Comparison of ENCODE assay signal across 24 cellular contexts in genomic region chr9:6153425-6153824, GRCh38.
A peak's percentile ranks its signal among the peaks of the same experiment; 100 is the strongest.
DNase-seq lines count a peak whose midpoint lies in the region; TF ChIP-seq lines count a peak whose summit lies in the region.
"Had no signal": no experiment of that assay in that cellular context is flagged by ENCODE, and none has a peak within 500 bp of the region (broad histone marks: within the 10 kb centered on the region; RNA-seq: fewer than 3 reads in every experiment).

No MANE protein-coding gene starts in this region.

- CTCF ChIA-PET in MCF 10A (lab: Yijun Ruan, JAX), result no interaction called here

- no peak overlapping the region for H3K4ac ChIP-seq in neuronal stem cell (ENCODE audit: low read length)

- H3K27ac Mint-ChIP-seq in MCF 10A (ENCODE audit: low read depth, unreplicated experiment), result no peak overlapping the region
- no peak overlapping the region for H3K27ac Mint-ChIP-seq in mesothelial cell of epicardium
- H3K27ac Mint-ChIP-seq: natural killer cell treated with Interleukin-12 subunit alpha and Interleukin-12 subunit beta and Interleukin-15 and Interleukin-18, amount 100 ng/mL, for 72 hours had no signal

- H3K9ac ChIP-seq in neuronal stem cell (ENCODE audit: low read depth, low read length, poor library complexity), result no peak overlapping the region

- no peak overlapping the region for H2AFZ ChIP-seq in neuronal stem cell (ENCODE audit: low read length)

- H3K79me1 ChIP-seq in neuronal stem cell (ENCODE audit: low read depth, low read length), result no peaks in the 10 kb centered on the region

- H3K4me1 Mint-ChIP-seq in MCF 10A (ENCODE audit: insufficient read depth, unreplicated experiment) (peaks cover 11% of the 10 kb centered on the region), mesothelial cell of epicardium (no peaks in the 10 kb centered on the region)
- H3K4me1 Mint-ChIP-seq: central memory CD8-positive, alpha-beta T cell had no signal

- H3K36me3 Mint-ChIP-seq in MCF 10A (ENCODE audit: insufficient read depth, unreplicated experiment) (no peaks in the 10 kb centered on the region), mesothelial cell of epicardium (no peaks in the 10 kb centered on the region)
- H3K36me3 Mint-ChIP-seq: natural killer cell treated with Interleukin-12 subunit alpha and Interleukin-12 subunit beta and Interleukin-15 and Interleukin-18, amount 100 ng/mL, for 72 hours had no signal

- H2AK5ac ChIP-seq in neuronal stem cell (ENCODE audit: low read depth, low read length), result no peak overlapping the region

- no peak for TF ChIP-seq CTCF in MCF 10A (IDR thresholded peaks at IDR 0.05; ENCODE audit: unreplicated experiment)
- no peak for TF ChIP-seq CTCF in breast epithelium (IDR thresholded peaks at IDR 0.05)
- TF ChIP-seq CTCF in fibroblast of the aortic adventitia (IDR thresholded peaks at IDR 0.05; ENCODE audit: insufficient read depth, low read length), result no peak
- TF ChIP-seq CTCF in mesothelial cell of epicardium (IDR thresholded peaks at IDR 0.05; ENCODE audit: unreplicated experiment), result no peak

- H3K14ac ChIP-seq in neuronal stem cell (ENCODE audit: low read length), result no peak overlapping the region

- no peak overlapping the region for H2BK5ac ChIP-seq in neuronal stem cell (ENCODE audit: low read length)

- WGBS in neuronal stem cell (ENCODE audit: extremely low coverage in 2 of 2, insufficient read length in 2 of 2, insufficient replicate concordance in 1 of 2), 2 donors, result no CpG with 5 or more reads among the region's 2 CpGs

- DNase-seq in MCF 10A (ENCODE audit: unreplicated experiment), result peak; percentile 21
- DNase-seq in breast epithelium (ENCODE audit: low spot score in 2 of 2), result no peak
- peak; percentile 58 for DNase-seq in amniotic epithelial cell (ENCODE audit: low read depth)
- peak; percentile 62 for DNase-seq in fibroblast of the aortic adventitia (ENCODE audit: low read depth)
- DNase-seq in activated effector memory CD4-positive, alpha-beta T cell treated with anti-CD3 and anti-CD28 coated beads, Interleukin-2, amount 50 U/mL, for 16 hours, result no peak
- no peak for DNase-seq in neuronal stem cell (ENCODE audit: low spot score)
- DNase-seq in mesothelial cell of epicardium (ENCODE audit: low spot score in 2 of 2, unreplicated experiment in 2 of 2), result no peak
- no peak for DNase-seq in NCI-H69 (lab: John Stamatoyannopoulos, UW)
- DNase-seq: activated CD4-positive, alpha-beta T cell treated with anti-CD3 and anti-CD28 coated beads for 1 hour; activated effector memory CD4-positive, alpha-beta T cell treated with Interleukin-2 at 50 U/mL for 16 hours; effector CD4-positive, alpha-beta T cell; foreskin melanocyte; GF-D8; hippocampal formation; kidney; mesenchymal stem cell; NCI-H1694 treated with DMSO at 0.1 percent for 48 hours; NCI-H2227 treated with DMSO at 0.1 percent for 48 hours; posterior cingulate gyrus; stimulated activated CD4-positive, alpha-beta T cell treated with anti-CD3 and anti-CD28 coated beads, Interleukin-4, amount 100 ng/mL, for 1 hour; T1000 had no signal

- H3K4me1 ChIP-seq in breast epithelium (no peaks in the 10 kb centered on the region), neuronal stem cell (ENCODE audit: control insufficient read depth in 2 of 2, insufficient read depth in 1 of 2, low read depth in 1 of 2, low read length in 2 of 2) (no peaks in the 10 kb centered on the region)

- no peak for TF ChIP-seq POLR2A in breast epithelium (IDR thresholded peaks at IDR 0.05)

- no peaks in the 10 kb centered on the region for H3K36me3 ChIP-seq in breast epithelium
- no peaks in the 10 kb centered on the region for H3K36me3 ChIP-seq in neuronal stem cell (replicated peaks in 1 of 2; ENCODE audit: control insufficient read depth in 2 of 2, insufficient read depth in 2 of 2, low read length in 2 of 2)

- no peak overlapping the region for H3K27ac ChIP-seq in breast epithelium
- H3K27ac ChIP-seq in neuronal stem cell (replicated peaks; ENCODE audit: low read length), result no peak overlapping the region

- intact Hi-C loops in MCF 10A (cut with micrococcal nuclease), result no loop called here
- intact Hi-C loops in breast epithelium (cut with DNase I; ENCODE audit: low total_unique reads), result no loop called here

- no peak overlapping the region for H4K8ac ChIP-seq in neuronal stem cell (ENCODE audit: low read depth, low read length)

- BruUV-seq in MCF 10A (replicated peaks; lab: Mats Ljungman, UMichigan), result no TSS peak

- H3K4me3 ChIP-seq in breast epithelium, result no peak overlapping the region
- H3K4me3 ChIP-seq in fibroblast of the aortic adventitia (ENCODE audit: low read depth, low read length), result no peak overlapping the region
- H3K4me3 ChIP-seq in neuronal stem cell (ENCODE audit: low read length in 2 of 2), result no peak overlapping the region
- H3K4me3 ChIP-seq: GM12878 had no signal

- no peak overlapping the region for H3K23ac ChIP-seq in neuronal stem cell (ENCODE audit: low read depth, low read length, poor library complexity)

- H2BK15ac ChIP-seq in neuronal stem cell (ENCODE audit: low read length), result no peak overlapping the region

- no peaks in the 10 kb centered on the region for H3K27me3 Mint-ChIP-seq in MCF 10A (ENCODE audit: insufficient read depth, unreplicated experiment)
- peaks cover 7% of the 10 kb centered on the region for H3K27me3 Mint-ChIP-seq in mesothelial cell of epicardium (ENCODE audit: low read depth)

- H3K18ac ChIP-seq in neuronal stem cell (ENCODE audit: low read length), result no peak overlapping the region

- no peak overlapping the region for H2BK120ac ChIP-seq in neuronal stem cell (ENCODE audit: low read depth, low read length)

- H3K4me3 Mint-ChIP-seq in MCF 10A (ENCODE audit: unreplicated experiment) (no peak overlapping the region), mesothelial cell of epicardium (no peak overlapping the region)
- H3K4me3 Mint-ChIP-seq: central memory CD8-positive, alpha-beta T cell; natural killer cell treated with Interleukin-12 subunit alpha and Interleukin-12 subunit beta and Interleukin-15 and Interleukin-18, amount 100 ng/mL, for 72 hours had no signal

- H3K27me3 ChIP-seq in breast epithelium (no peaks in the 10 kb centered on the region), neuronal stem cell (ENCODE audit: control insufficient read depth in 3 of 3, insufficient read depth in 3 of 3, low read depth in 1 of 3, low read length in 3 of 3) (no peaks in the 10 kb centered on the region)

- no peak overlapping the region for H4K91ac ChIP-seq in neuronal stem cell (ENCODE audit: low read depth, low read length, poor library complexity)

- no peak overlapping the region for H3K4me2 ChIP-seq in neuronal stem cell (ENCODE audit: insufficient read depth, low read length, poor library complexity, severe bottlenecking)

- H2BK12ac ChIP-seq in neuronal stem cell (ENCODE audit: low read length), result no peak overlapping the region

- H3K9me3 Mint-ChIP-seq in MCF 10A (ENCODE audit: unreplicated experiment) (peaks cover 11% of the 10 kb centered on the region), mesothelial cell of epicardium (peaks cover 18% of the 10 kb centered on the region)
- H3K9me3 Mint-ChIP-seq: central memory CD8-positive, alpha-beta T cell; natural killer cell treated with Interleukin-12 subunit alpha and Interleukin-12 subunit beta and Interleukin-15 and Interleukin-18, amount 100 ng/mL, for 72 hours had no signal

- POLR2A ChIA-PET in MCF 10A (lab: Yijun Ruan, JAX), result no interaction called here

- H3K9me3 ChIP-seq in breast epithelium, result no peaks in the 10 kb centered on the region
- H3K9me3 ChIP-seq in neuronal stem cell (replicated peaks in 1 of 2; ENCODE audit: control insufficient read depth in 2 of 2, insufficient read depth in 1 of 2, low read depth in 1 of 2, low read length in 2 of 2), result no peaks in the 10 kb centered on the region

Comparison
In these comparisons a context has a peak if more than half of its experiments do, and no peak if none do; other contexts are left out.
1. DNase-seq: peak in MCF 10A (single experiment), amniotic epithelial cell (single experiment) and fibroblast of the aortic adventitia (single experiment); none in breast epithelium (0 of 2), activated effector memory CD4-positive, alpha-beta T cell treated with anti-CD3 and anti-CD28 coated beads, Interleukin-2, amount 50 U/mL, for 16 hours (single experiment), neuronal stem cell (single experiment), mesothelial cell of epicardium (0 of 2) and NCI-H69 (single experiment).